ENCODE assay signal across 1 cellular context in the genomic region with DNA sequence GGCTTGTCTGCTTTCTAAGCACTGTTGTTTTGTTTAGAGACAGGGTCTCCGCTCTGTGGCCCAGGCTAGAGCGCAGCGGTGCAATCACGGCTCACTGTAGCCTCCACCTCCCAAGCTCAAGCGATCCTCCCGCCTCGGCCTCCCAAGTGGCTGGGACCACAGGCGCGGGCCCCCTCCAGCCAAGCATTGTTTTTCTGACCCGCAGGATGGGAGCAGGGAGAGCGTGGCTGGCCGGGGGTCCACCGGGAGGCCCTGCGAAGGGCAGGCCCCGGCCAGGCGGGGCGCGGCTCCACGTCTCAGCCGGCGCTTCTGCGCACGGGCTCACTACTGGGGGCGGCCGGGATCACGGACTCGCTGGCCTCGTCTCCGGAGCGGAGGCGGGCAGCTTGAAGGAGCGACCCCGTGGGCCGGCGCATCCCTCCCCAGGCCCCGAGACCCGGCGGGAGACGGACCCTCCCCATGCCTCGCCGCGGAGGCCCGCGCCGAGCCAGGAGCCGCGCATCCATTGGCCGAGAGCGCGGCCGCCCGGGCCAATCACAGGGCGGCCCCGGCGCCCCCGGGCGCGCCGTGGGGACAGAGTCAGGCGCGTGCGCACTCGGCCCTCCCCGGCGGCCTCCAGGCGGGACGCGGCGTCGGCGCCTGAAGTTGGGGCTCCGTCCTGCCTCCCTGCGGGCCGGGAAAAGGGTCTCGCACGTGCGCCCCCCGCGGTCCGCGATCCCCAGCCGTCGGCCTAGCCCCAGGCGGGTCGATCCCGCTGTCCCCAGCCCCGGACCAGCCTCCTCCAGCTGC.
A peak's percentile ranks its signal among the peaks of the same experiment; 100 is the strongest.
TF ChIP-seq lines count a peak whose summit lies in the region.

No MANE protein-coding gene starts in this region.

TF ChIP-seq in HEK293, 187 proteins besides CTCF, POLR2A, EP300 and RAD21 (continued from another document and continues in another):
- TF ChIP-seq OSR2 (tag by site-specific recombination; IDR thresholded peaks at IDR 0.05), result no peak
- no peak for TF ChIP-seq ZNF24 (tag by site-specific recombination; IDR thresholded peaks at IDR 0.05)
- no peak for TF ChIP-seq GLI4 (tag by site-specific recombination; IDR thresholded peaks at IDR 0.05)
- TF ChIP-seq ZNF707 (tag by site-specific recombination; IDR thresholded peaks at IDR 0.05), result no peak
- TF ChIP-seq ZNF558 (tag by site-specific recombination; IDR thresholded peaks at IDR 0.05), result no peak
- no peak for TF ChIP-seq ZNF19 (tag by site-specific recombination; IDR thresholded peaks at IDR 0.05; ENCODE audit: low read depth)
- peak; percentile 83 for TF ChIP-seq ZIC2 (tag by site-specific recombination; IDR thresholded peaks at IDR 0.05)
- TF ChIP-seq WT1 (tag by site-specific recombination; IDR thresholded peaks at IDR 0.05), result peak; percentile 52
- TF ChIP-seq ZNF777 (tag by site-specific recombination; IDR thresholded peaks at IDR 0.05; ENCODE audit: borderline replicate concordance), result no peak
- no peak for TF ChIP-seq GFI1B (tag by site-specific recombination; IDR thresholded peaks at IDR 0.05)
- TF ChIP-seq, protein P1, sequence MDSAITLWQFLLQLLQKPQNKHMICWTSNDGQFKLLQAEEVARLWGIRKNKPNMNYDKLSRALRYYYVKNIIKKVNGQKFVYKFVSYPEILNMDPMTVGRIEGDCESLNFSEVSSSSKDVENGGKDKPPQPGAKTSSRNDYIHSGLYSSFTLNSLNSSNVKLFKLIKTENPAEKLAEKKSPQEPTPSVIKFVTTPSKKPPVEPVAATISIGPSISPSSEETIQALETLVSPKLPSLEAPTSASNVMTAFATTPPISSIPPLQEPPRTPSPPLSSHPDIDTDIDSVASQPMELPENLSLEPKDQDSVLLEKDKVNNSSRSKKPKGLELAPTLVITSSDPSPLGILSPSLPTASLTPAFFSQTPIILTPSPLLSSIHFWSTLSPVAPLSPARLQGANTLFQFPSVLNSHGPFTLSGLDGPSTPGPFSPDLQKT (IDR thresholded peaks at IDR 0.05; ENCODE audit: borderline replicate concordance, low read depth, low read length), result no peak
- TF ChIP-seq ZNF626 (tag by site-specific recombination; IDR thresholded peaks at IDR 0.05), result no peak
- TF ChIP-seq, protein P2, sequence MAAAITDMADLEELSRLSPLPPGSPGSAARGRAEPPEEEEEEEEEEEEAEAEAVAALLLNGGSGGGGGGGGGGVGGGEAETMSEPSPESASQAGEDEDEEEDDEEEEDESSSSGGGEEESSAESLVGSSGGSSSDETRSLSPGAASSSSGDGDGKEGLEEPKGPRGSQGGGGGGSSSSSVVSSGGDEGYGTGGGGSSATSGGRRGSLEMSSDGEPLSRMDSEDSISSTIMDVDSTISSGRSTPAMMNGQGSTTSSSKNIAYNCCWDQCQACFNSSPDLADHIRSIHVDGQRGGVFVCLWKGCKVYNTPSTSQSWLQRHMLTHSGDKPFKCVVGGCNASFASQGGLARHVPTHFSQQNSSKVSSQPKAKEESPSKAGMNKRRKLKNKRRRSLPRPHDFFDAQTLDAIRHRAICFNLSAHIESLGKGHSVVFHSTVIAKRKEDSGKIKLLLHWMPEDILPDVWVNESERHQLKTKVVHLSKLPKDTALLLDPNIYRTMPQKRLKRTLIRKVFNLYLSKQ (tag by site-specific recombination; IDR thresholded peaks at IDR 0.05; ENCODE audit: borderline replicate concordance), result no peak
- peak; percentile 79 for TF ChIP-seq ZNF2 (tag by site-specific recombination; IDR thresholded peaks at IDR 0.05)
- TF ChIP-seq, protein P3, sequence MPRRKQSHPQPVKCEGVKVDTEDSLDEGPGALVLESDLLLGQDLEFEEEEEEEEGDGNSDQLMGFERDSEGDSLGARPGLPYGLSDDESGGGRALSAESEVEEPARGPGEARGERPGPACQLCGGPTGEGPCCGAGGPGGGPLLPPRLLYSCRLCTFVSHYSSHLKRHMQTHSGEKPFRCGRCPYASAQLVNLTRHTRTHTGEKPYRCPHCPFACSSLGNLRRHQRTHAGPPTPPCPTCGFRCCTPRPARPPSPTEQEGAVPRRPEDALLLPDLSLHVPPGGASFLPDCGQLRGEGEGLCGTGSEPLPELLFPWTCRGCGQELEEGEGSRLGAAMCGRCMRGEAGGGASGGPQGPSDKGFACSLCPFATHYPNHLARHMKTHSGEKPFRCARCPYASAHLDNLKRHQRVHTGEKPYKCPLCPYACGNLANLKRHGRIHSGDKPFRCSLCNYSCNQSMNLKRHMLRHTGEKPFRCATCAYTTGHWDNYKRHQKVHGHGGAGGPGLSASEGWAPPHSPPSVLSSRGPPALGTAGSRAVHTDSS (tag by site-specific recombination; IDR thresholded peaks at IDR 0.05), result no peak
- no peak for TF ChIP-seq ZNF138 (tag by site-specific recombination; IDR thresholded peaks at IDR 0.05; ENCODE audit: borderline replicate concordance)
- no peak for TF ChIP-seq ZBTB17 (tag by site-specific recombination; IDR thresholded peaks at IDR 0.05)
- no peak for TF ChIP-seq ZBTB21 (tag by site-specific recombination; IDR thresholded peaks at IDR 0.05)
- TF ChIP-seq, protein P4, sequence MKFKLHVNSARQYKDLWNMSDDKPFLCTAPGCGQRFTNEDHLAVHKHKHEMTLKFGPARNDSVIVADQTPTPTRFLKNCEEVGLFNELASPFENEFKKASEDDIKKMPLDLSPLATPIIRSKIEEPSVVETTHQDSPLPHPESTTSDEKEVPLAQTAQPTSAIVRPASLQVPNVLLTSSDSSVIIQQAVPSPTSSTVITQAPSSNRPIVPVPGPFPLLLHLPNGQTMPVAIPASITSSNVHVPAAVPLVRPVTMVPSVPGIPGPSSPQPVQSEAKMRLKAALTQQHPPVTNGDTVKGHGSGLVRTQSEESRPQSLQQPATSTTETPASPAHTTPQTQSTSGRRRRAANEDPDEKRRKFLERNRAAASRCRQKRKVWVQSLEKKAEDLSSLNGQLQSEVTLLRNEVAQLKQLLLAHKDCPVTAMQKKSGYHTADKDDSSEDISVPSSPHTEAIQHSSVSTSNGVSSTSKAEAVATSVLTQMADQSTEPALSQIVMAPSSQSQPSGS (tag by site-specific recombination; IDR thresholded peaks at IDR 0.05; ENCODE audit: low read depth), result no peak
- no peak for TF ChIP-seq MYNN (tag by site-specific recombination; IDR thresholded peaks at IDR 0.05; ENCODE audit: borderline replicate concordance)
- no peak for TF ChIP-seq BCL11A (tag by site-specific recombination; IDR thresholded peaks at IDR 0.05; ENCODE audit: low read depth)
- TF ChIP-seq, protein P5, sequence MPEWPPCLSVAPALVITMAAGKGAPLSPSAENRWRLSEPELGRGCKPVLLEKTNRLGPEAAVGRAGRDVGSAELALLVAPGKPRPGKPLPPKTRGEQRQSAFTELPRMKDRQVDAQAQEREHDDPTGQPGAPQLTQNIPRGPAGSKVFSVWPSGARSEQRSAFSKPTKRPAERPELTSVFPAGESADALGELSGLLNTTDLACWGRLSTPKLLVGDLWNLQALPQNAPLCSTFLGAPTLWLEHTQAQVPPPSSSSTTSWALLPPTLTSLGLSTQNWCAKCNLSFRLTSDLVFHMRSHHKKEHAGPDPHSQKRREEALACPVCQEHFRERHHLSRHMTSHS (tag by site-specific recombination; IDR thresholded peaks at IDR 0.05), result no peak
- TF ChIP-seq, protein P6, sequence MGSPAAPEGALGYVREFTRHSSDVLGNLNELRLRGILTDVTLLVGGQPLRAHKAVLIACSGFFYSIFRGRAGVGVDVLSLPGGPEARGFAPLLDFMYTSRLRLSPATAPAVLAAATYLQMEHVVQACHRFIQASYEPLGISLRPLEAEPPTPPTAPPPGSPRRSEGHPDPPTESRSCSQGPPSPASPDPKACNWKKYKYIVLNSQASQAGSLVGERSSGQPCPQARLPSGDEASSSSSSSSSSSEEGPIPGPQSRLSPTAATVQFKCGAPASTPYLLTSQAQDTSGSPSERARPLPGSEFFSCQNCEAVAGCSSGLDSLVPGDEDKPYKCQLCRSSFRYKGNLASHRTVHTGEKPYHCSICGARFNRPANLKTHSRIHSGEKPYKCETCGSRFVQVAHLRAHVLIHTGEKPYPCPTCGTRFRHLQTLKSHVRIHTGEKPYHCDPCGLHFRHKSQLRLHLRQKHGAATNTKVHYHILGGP (tag by site-specific recombination; IDR thresholded peaks at IDR 0.05), result no peak
- no peak for TF ChIP-seq ZNF169 (tag by site-specific recombination; IDR thresholded peaks at IDR 0.05)
- TF ChIP-seq ZNF423 (tag by site-specific recombination; IDR thresholded peaks at IDR 0.05), result peak; percentile 25; the same call in 1 of the 2 replicates
- TF ChIP-seq ZNF184 (tag by site-specific recombination; IDR thresholded peaks at IDR 0.05), result no peak
- peak; percentile 41; the same call in 1 of the 2 replicates for TF ChIP-seq ZNF561 (tag by site-specific recombination; IDR thresholded peaks at IDR 0.05; ENCODE audit: borderline replicate concordance)
- no peak for TF ChIP-seq ZNF426 (tag by site-specific recombination; IDR thresholded peaks at IDR 0.05)
- no peak for TF ChIP-seq ZNF350 (tag by site-specific recombination; IDR thresholded peaks at IDR 0.05)
- TF ChIP-seq GLI2 (tag by site-specific recombination; IDR thresholded peaks at IDR 0.05; ENCODE audit: borderline replicate concordance, low read depth), result no peak
- no peak for TF ChIP-seq ZFP3 (tag by site-specific recombination; IDR thresholded peaks at IDR 0.05; ENCODE audit: low read depth)
- no peak for TF ChIP-seq ZNF768 (tag by site-specific recombination; IDR thresholded peaks at IDR 0.05)
- TF ChIP-seq ZNF10 (tag by site-specific recombination; IDR thresholded peaks at IDR 0.05), result no peak
- TF ChIP-seq ZNF776 (tag by site-specific recombination; IDR thresholded peaks at IDR 0.05; ENCODE audit: borderline replicate concordance), result no peak
- no peak for TF ChIP-seq ZBTB8A (tag by site-specific recombination; IDR thresholded peaks at IDR 0.05)
- TF ChIP-seq GLIS2 (tag by site-specific recombination; IDR thresholded peaks at IDR 0.05), result peak; percentile 99
- TF ChIP-seq, protein P7, sequence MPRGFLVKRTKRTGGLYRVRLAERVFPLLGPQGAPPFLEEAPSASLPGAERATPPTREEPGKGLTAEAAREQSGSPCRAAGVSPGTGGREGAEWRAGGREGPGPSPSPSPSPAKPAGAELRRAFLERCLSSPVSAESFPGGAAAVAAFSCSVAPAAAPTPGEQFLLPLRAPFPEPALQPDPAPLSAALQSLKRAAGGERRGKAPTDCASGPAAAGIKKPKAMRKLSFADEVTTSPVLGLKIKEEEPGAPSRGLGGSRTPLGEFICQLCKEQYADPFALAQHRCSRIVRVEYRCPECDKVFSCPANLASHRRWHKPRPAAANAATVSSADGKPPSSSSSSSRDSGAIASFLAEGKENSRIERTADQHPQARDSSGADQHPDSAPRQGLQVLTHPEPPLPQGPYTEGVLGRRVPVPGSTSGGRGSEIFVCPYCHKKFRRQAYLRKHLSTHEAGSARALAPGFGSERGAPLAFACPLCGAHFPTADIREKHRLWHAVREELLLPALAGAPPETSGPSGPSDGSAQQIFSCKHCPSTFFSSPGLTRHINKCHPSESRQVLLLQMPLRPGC (tag by site-specific recombination; IDR thresholded peaks at IDR 0.05), result no peak
- TF ChIP-seq, protein P8, sequence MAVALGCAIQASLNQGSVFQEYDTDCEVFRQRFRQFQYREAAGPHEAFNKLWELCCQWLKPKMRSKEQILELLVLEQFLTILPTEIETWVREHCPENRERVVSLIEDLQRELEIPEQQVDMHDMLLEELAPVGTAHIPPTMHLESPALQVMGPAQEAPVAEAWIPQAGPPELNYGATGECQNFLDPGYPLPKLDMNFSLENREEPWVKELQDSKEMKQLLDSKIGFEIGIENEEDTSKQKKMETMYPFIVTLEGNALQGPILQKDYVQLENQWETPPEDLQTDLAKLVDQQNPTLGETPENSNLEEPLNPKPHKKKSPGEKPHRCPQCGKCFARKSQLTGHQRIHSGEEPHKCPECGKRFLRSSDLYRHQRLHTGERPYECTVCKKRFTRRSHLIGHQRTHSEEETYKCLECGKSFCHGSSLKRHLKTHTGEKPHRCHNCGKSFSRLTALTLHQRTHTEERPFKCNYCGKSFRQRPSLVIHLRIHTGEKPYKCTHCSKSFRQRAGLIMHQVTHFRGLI (tag by site-specific recombination; IDR thresholded peaks at IDR 0.05), result no peak
- TF ChIP-seq, protein P9, sequence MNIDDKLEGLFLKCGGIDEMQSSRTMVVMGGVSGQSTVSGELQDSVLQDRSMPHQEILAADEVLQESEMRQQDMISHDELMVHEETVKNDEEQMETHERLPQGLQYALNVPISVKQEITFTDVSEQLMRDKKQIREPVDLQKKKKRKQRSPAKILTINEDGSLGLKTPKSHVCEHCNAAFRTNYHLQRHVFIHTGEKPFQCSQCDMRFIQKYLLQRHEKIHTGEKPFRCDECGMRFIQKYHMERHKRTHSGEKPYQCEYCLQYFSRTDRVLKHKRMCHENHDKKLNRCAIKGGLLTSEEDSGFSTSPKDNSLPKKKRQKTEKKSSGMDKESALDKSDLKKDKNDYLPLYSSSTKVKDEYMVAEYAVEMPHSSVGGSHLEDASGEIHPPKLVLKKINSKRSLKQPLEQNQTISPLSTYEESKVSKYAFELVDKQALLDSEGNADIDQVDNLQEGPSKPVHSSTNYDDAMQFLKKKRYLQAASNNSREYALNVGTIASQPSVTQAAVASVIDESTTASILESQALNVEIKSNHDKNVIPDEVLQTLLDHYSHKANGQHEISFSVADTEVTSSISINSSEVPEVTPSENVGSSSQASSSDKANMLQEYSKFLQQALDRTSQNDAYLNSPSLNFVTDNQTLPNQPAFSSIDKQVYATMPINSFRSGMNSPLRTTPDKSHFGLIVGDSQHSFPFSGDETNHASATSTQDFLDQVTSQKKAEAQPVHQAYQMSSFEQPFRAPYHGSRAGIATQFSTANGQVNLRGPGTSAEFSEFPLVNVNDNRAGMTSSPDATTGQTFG (tag by site-specific recombination; IDR thresholded peaks at IDR 0.05; ENCODE audit: borderline replicate concordance), result no peak
- TF ChIP-seq ZNF830 (tag by site-specific recombination; IDR thresholded peaks at IDR 0.05; ENCODE audit: low read depth), result no peak
- TF ChIP-seq, protein P10, sequence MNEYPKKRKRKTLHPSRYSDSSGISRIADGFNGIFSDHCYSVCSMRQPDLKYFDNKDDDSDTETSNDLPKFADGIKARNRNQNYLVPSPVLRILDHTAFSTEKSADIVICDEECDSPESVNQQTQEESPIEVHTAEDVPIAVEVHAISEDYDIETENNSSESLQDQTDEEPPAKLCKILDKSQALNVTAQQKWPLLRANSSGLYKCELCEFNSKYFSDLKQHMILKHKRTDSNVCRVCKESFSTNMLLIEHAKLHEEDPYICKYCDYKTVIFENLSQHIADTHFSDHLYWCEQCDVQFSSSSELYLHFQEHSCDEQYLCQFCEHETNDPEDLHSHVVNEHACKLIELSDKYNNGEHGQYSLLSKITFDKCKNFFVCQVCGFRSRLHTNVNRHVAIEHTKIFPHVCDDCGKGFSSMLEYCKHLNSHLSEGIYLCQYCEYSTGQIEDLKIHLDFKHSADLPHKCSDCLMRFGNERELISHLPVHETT (tag by site-specific recombination; IDR thresholded peaks at IDR 0.05), result no peak
- no peak for TF ChIP-seq ZNF791 (tag by site-specific recombination; IDR thresholded peaks at IDR 0.05)
- TF ChIP-seq ZNF114 (tag by site-specific recombination; IDR thresholded peaks at IDR 0.05), result no peak
- TF ChIP-seq ZNF223 (tag by site-specific recombination; IDR thresholded peaks at IDR 0.05), result no peak
- TF ChIP-seq, protein P11, sequence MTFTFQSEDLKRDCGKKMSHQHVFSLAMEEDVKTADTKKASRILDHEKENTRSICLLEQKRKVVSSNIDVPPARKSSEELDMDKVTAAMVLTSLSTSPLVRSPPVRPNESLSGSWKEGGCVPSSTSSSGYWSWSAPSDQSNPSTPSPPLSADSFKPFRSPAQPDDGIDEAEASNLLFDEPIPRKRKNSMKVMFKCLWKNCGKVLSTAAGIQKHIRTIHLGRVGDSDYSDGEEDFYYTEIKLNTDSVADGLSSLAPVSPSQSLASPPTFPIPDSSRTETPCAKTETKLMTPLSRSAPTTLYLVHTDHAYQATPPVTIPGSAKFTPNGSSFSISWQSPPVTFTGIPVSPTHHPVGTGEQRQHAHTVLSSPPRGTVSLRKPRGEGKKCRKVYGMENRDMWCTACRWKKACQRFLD (tag by site-specific recombination; IDR thresholded peaks at IDR 0.05), result no peak
- no peak for TF ChIP-seq ZNF292 (tag by site-specific recombination; IDR thresholded peaks at IDR 0.05; ENCODE audit: borderline replicate concordance, low read depth)
